ENCODE assay signal across 18 cellular contexts in genomic region chr17:79655672-79656290, GRCh38. TPM values are rescaled to one million over a fixed set of nuclear protein-coding genes. Genes with fewer than 3 reads are reported as not detected.
DNase-seq lines count a peak whose midpoint lies in the region; ATAC-seq, FAIRE-seq and TF ChIP-seq lines count a peak whose summit lies in the region.
"Had no signal": no experiment of that assay in that cellular context is flagged by ENCODE, and none has a peak within 500 bp of the region (broad histone marks: within the 10 kb centered on the region; RNA-seq: fewer than 3 reads in every experiment).

No MANE protein-coding gene starts in this region.

- H3K27ac ChIP-seq in H1 (ENCODE audit: low read depth, low read length): no peak overlapping the region
- no peak overlapping the region for H3K27ac ChIP-seq in testis
- H3K27ac ChIP-seq: RWPE1 had no signal

- no peak for TF ChIP-seq CTCF in H1 (IDR thresholded peaks at IDR 0.05; ENCODE audit: control extremely low read depth in 1 of 3, insufficient read depth in 1 of 3, low read depth in 1 of 3, low read length in 3 of 3)
- TF ChIP-seq CTCF in osteocyte (IDR thresholded peaks at IDR 0.05): no peak
- TF ChIP-seq CTCF in testis (IDR thresholded peaks at IDR 0.05): no peak
- TF ChIP-seq CTCF in D721Med (IDR thresholded peaks at IDR 0.05; ENCODE audit: insufficient read depth, missing control alignments): no peak

- H4K91ac ChIP-seq in H1 (replicated peaks; ENCODE audit: insufficient read length, low read length): no peak overlapping the region

- TF ChIP-seq POLR2A in H1 (IDR thresholded peaks at IDR 0.05; ENCODE audit: control extremely low read depth in 1 of 2, low read depth in 2 of 2, low read length in 2 of 2): no peak
- no peak for TF ChIP-seq POLR2A in testis (IDR thresholded peaks at IDR 0.05)

- H3K27me3 Mint-ChIP-seq in activated CD8-positive, alpha-beta memory T cell treated with anti-CD3 and anti-CD28 coated beads, Interleukin-2, amount 10 ng/mL, durations not matched to agents 7 days and 5 days: peaks cover 44% of the 10 kb centered on the region
- peaks cover 73% of the 10 kb centered on the region for H3K27me3 Mint-ChIP-seq in osteocyte (ENCODE audit: unreplicated experiment)

- no peak for ATAC-seq in activated CD8-positive, alpha-beta memory T cell treated with anti-CD3 and anti-CD28 coated beads, Interleukin-2, amount 10 ng/mL, durations not matched to agents 7 days and 5 days
- ATAC-seq in GM21576 (IDR thresholded peaks at IDR 0.05; ENCODE audit: unreplicated experiment): no peak
- ATAC-seq: CD8-positive, alpha-beta T cell; GM23338 had no signal

- H3K9me3 ChIP-seq in H1 (ENCODE audit: insufficient read depth in 2 of 2, low read depth in 1 of 2, low read length in 1 of 2) (no peaks in the 10 kb centered on the region), testis (no peaks in the 10 kb centered on the region)

- H4K8ac ChIP-seq in H1 (ENCODE audit: extremely low read depth, insufficient read depth, low read length): no peak overlapping the region

- H3K27ac Mint-ChIP-seq in activated CD8-positive, alpha-beta memory T cell treated with anti-CD3 and anti-CD28 coated beads, Interleukin-2, amount 10 ng/mL, durations not matched to agents 7 days and 5 days: no peak overlapping the region
- H3K27ac Mint-ChIP-seq in osteocyte (ENCODE audit: unreplicated experiment): no peak overlapping the region
- H3K27ac Mint-ChIP-seq: CD8-positive, alpha-beta T cell; GM23338 had no signal

- peak; percentile 19 for DNase-seq in activated CD8-positive, alpha-beta memory T cell treated with anti-CD3 and anti-CD28 coated beads, Interleukin-2, amount 10 ng/mL, durations not matched to agents 7 days and 5 days
- DNase-seq in activated CD8-positive, alpha-beta memory T cell treated with anti-CD3 and anti-CD28 coated beads for 24 hours: no peak
- DNase-seq in H1 (ENCODE audit: low read depth in 1 of 2, low spot score in 2 of 2): peak in 1 of 2 experiments; percentile 22
- DNase-seq in osteocyte (ENCODE audit: extremely low spot score, unreplicated experiment): peak; percentile 67
- DNase-seq in testis: peak; percentile 9
- DNase-seq in D721Med (ENCODE audit: insufficient read length, low spot score): no peak
- no peak for DNase-seq in activated effector memory CD4-positive, alpha-beta T cell treated with anti-CD3 and anti-CD28 coated beads, Interleukin-2, amount 50 U/mL, for 16 hours
- DNase-seq: 8988T, DMS79, NCI-H1436, NCI-H2029 treated with DMSO at 0.1 percent for 48 hours, NCI-H2171 treated with DMSO at 0.1 percent for 48 hours, NCI-H748 treated with DMSO at 0.1 percent for 48 hours, OCI-M1 had no signal

- no peaks in the 10 kb centered on the region for H4K20me1 ChIP-seq in H1 (replicated peaks in 1 of 2; ENCODE audit: control insufficient read depth in 1 of 2, insufficient read depth in 2 of 2, low read length in 2 of 2)

- peak overlapping the region; percentile 39; the same call in 1 of the 2 replicates for H2AK5ac ChIP-seq in H1 (ENCODE audit: low read depth, low read length)

- no peak overlapping the region for H2BK15ac ChIP-seq in H1 (ENCODE audit: low read length)

- H2AFZ ChIP-seq in H1 (ENCODE audit: low read length): no peak overlapping the region
- H2AFZ ChIP-seq: GM23338 had no signal

- intact Hi-C loops in testis (cut with DNase I; ENCODE audit: low total_unique reads): no loop called here

- no peaks in the 10 kb centered on the region for H3K79me1 ChIP-seq in H1 (ENCODE audit: low read depth, low read length)

- H3K56ac ChIP-seq in H1 (replicated peaks; ENCODE audit: insufficient read length, low read depth, low read length): no peak overlapping the region

- no peak overlapping the region for H3K14ac ChIP-seq in H1 (ENCODE audit: insufficient read length)

- H3K36me3 ChIP-seq in H1 (ENCODE audit: control insufficient read depth in 2 of 4, insufficient read depth in 4 of 4, low read length in 3 of 4): no peaks in the 10 kb centered on the region
- no peaks in the 10 kb centered on the region for H3K36me3 ChIP-seq in testis (ENCODE audit: low read depth, missing control alignments)

- no peak for TF ChIP-seq EP300 in H1 (IDR thresholded peaks at IDR 0.05; ENCODE audit: borderline replicate concordance in 1 of 2, low read depth in 2 of 2, low read length in 2 of 2)

- no peak for FAIRE-seq in H1 (lab: Jason Lieb, UNC)
- FAIRE-seq in D721Med (lab: Jason Lieb, UNC): no peak

- H2BK12ac ChIP-seq in H1 (ENCODE audit: low read depth, low read length): 0 out of 2 replicates have a peak overlapping the region, but pooled peaks have one; percentile 27

- no peaks in the 10 kb centered on the region for H3K9me3 Mint-ChIP-seq in activated CD8-positive, alpha-beta memory T cell treated with anti-CD3 and anti-CD28 coated beads, Interleukin-2, amount 10 ng/mL, durations not matched to agents 7 days and 5 days (ENCODE audit: low read depth)
- H3K9me3 Mint-ChIP-seq in osteocyte (ENCODE audit: unreplicated experiment): no peaks in the 10 kb centered on the region

- no peaks in the 10 kb centered on the region for H3K79me2 ChIP-seq in H1 (ENCODE audit: control insufficient read depth in 1 of 2, insufficient read depth in 2 of 2, low read length in 2 of 2)

- H3K4me3 ChIP-seq in H1 (ENCODE audit: extremely low read depth in 1 of 4, insufficient read depth in 2 of 4, low read depth in 3 of 4, low read length in 4 of 4) (no peak overlapping the region), testis (no peak overlapping the region)
- H3K4me3 ChIP-seq: GM23338 had no signal

- H3K4me2 ChIP-seq in H1 (ENCODE audit: insufficient read depth in 1 of 2, low read depth in 2 of 2, low read length in 2 of 2): no peak overlapping the region
- H3K4me2 ChIP-seq: GM23338 had no signal

- H3K18ac ChIP-seq in H1 (ENCODE audit: extremely low read depth, low read length): no peak overlapping the region

- H3K23ac ChIP-seq in H1 (ENCODE audit: insufficient read length): no peak overlapping the region

- no peaks in the 10 kb centered on the region for H3K4me1 Mint-ChIP-seq in activated CD8-positive, alpha-beta memory T cell treated with anti-CD3 and anti-CD28 coated beads, Interleukin-2, amount 10 ng/mL, durations not matched to agents 7 days and 5 days
- H3K4me1 Mint-ChIP-seq in osteocyte (ENCODE audit: unreplicated experiment): no peaks in the 10 kb centered on the region

- no peaks in the 10 kb centered on the region; a peak in 1 of 7 replicates for H3K27me3 ChIP-seq in H1 (replicated peaks in 1 of 4; ENCODE audit: control insufficient read depth in 3 of 4, extremely low read depth in 1 of 4, insufficient read depth in 3 of 4, low read length in 3 of 4)
- no peaks in the 10 kb centered on the region for H3K27me3 ChIP-seq in testis

- no peak for TF ChIP-seq RAD21 in H1 (IDR thresholded peaks at IDR 0.05 in 1 of 2, conservative IDR thresholded peaks at IDR 0.05 in 1 of 2; ENCODE audit: low read depth in 2 of 2, low read length in 2 of 2)

- H2BK5ac ChIP-seq in H1 (ENCODE audit: low read depth, low read length): no peak overlapping the region

- CTCF ChIA-PET in activated CD8-positive, alpha-beta memory T cell treated with anti-CD3 and anti-CD28 coated beads, Interleukin-2, amount 10 ng/mL, durations not matched to agents 7 days and 5 days (lab: Charles Lee): no interaction called here
- CTCF ChIA-PET in H1 (lab: Charles Lee; ENCODE audit: partially characterized antibody): interaction anchor here (1.0 to 1.8 kb wide), 4 partner anchors 8 to 15 kb away, joined by 3 to 11 read pairs (median 4); no protein-coding TSS in a partner anchor

- H3K4ac ChIP-seq in H1 (replicated peaks; ENCODE audit: insufficient read length, low read depth, low read length): no peak overlapping the region

- H3K9ac ChIP-seq in H1 (replicated peaks in 1 of 4; ENCODE audit: extremely low read depth in 1 of 4, low read depth in 3 of 4, low read length in 3 of 4): no peak overlapping the region

- 87% methylated on average over 8 of the region's 8 CpGs; no CpG with 5 or more reads in 1 of the 2 experiments for WGBS in H1 (ENCODE audit: extremely low coverage in 1 of 2, insufficient coverage in 1 of 2, insufficient read length in 1 of 2, insufficient replicate concordance in 2 of 2, low coverage in 1 of 2, low lambda C conversion rate in 2 of 2, missing lambda C conversion rate in 1 of 2), 2 experiments
- 83 to 87% methylated on average over 8 of the region's 8 CpGs for WGBS in testis, 2 donors

- no peaks in the 10 kb centered on the region for H3K36me3 Mint-ChIP-seq in activated CD8-positive, alpha-beta memory T cell treated with anti-CD3 and anti-CD28 coated beads, Interleukin-2, amount 10 ng/mL, durations not matched to agents 7 days and 5 days
- H3K36me3 Mint-ChIP-seq in osteocyte (ENCODE audit: unreplicated experiment): no peaks in the 10 kb centered on the region
- H3K36me3 Mint-ChIP-seq: CD8-positive, alpha-beta T cell had no signal

- H3K4me1 ChIP-seq in H1 (replicated peaks in 1 of 4; ENCODE audit: control insufficient read depth in 3 of 4, insufficient read depth in 4 of 4, low read length in 3 of 4) (peaks cover 0 to 6% (median 4%) of the 10 kb centered on the region in 4 experiments; a peak in 5 of 7 replicates), testis (peaks cover 9% of the 10 kb centered on the region)

- POLR2A ChIA-PET in H1 (lab: Charles Lee; ENCODE audit: partially characterized antibody): no interaction called here

- H2BK120ac ChIP-seq in H1 (replicated peaks; ENCODE audit: low read depth, low read length): no peak overlapping the region

- no peak overlapping the region for H4K5ac ChIP-seq in H1 (ENCODE audit: insufficient read length, low read depth, low read length)

- no peaks in the 10 kb centered on the region for H3K23me2 ChIP-seq in H1 (ENCODE audit: low read depth, low read length)

- H3K4me3 Mint-ChIP-seq in activated CD8-positive, alpha-beta memory T cell treated with anti-CD3 and anti-CD28 coated beads, Interleukin-2, amount 10 ng/mL, durations not matched to agents 7 days and 5 days: no peak overlapping the region
- no peak overlapping the region for H3K4me3 Mint-ChIP-seq in osteocyte (ENCODE audit: unreplicated experiment)
- H3K4me3 Mint-ChIP-seq: CD8-positive, alpha-beta T cell; GM23338 had no signal

- H2BK20ac ChIP-seq in H1 (ENCODE audit: low read length): no peak overlapping the region

TF ChIP-seq in H1, 55 proteins besides CTCF, POLR2A, EP300 and RAD21 (continues in another document):
- no peak for TF ChIP-seq SIRT6 (IDR thresholded peaks at IDR 0.05; ENCODE audit: low read length)

RNA-seq across cellular contexts. Expression of gene RBFOX3, which starts 44.9 kb away (rescaled TPM):
- not detected for total RNA-seq in activated CD8-positive, alpha-beta memory T cell treated with anti-CD3 and anti-CD28 coated beads, Interleukin-2, amount 10 ng/mL, durations not matched to agents 7 days and 5 days
- 19.7 and 26.2 TPM in 2 replicates for total RNA-seq in H1 (2021; fragmentation: NEBNext Ultra II Directional; extraction: Animal tissue kit (Norgen Biotek cat#: 25700))
- polyA plus RNA-seq in H1 (2011; rRNA removed): 8.0 and 13.9 TPM in 2 replicates
- polyA plus RNA-seq in H1 (2011; cell fraction: cytosol; rRNA removed): 10.0 TPM
- 20.8 TPM for polyA plus RNA-seq in H1 (2011; cell fraction: nucleus; rRNA removed)
- 17.5 to 29.6 TPM (median 23.9 TPM) in 4 replicates for polyA plus RNA-seq in H1 (2012, experiment 1 of 2)
- polyA plus RNA-seq in H1 (2012, experiment 2 of 2): 11.2 TPM
- 33.0 TPM for polyA plus RNA-seq in H1 (2013, experiment 1 of 2)
- polyA plus RNA-seq in H1 (2013, experiment 2 of 2): 28.2 TPM
- 1.9 and 2.5 TPM in 2 replicates for polyA minus RNA-seq in H1 (2011; rRNA and poly(A)+ RNA removed)
- polyA minus RNA-seq in H1 (2011; cell fraction: cytosol; rRNA and poly(A)+ RNA removed): 6.4 TPM
- polyA minus RNA-seq in H1 (2011; cell fraction: nucleus; rRNA and poly(A)+ RNA removed): 14.4 TPM
- total RNA-seq in osteocyte: not detected in 2 replicates
- 10 to 100 TPM; 13.6 to 15.3 TPM for total RNA-seq in testis
- polyA plus RNA-seq in testis (ENCODE audit: insufficient read depth, low read depth, low replicate concordance): 14.4 TPM
- total RNA-seq: CD8-positive, alpha-beta T cell had no signal

Comparison
In these comparisons a context has a peak if more than half of its experiments do, and no peak if none do; other contexts are left out.
1. DNase-seq: peak in activated CD8-positive, alpha-beta memory T cell treated with anti-CD3 and anti-CD28 coated beads, Interleukin-2, amount 10 ng/mL, durations not matched to agents 7 days and 5 days (single experiment), osteocyte (single experiment) and testis (single experiment); none in activated CD8-positive, alpha-beta memory T cell treated with anti-CD3 and anti-CD28 coated beads for 24 hours (single experiment), D721Med (single experiment) and activated effector memory CD4-positive, alpha-beta T cell treated with anti-CD3 and anti-CD28 coated beads, Interleukin-2, amount 50 U/mL, for 16 hours (single experiment).
2. RNA of gene RBFOX3, which starts 44.9 kb away (total RNA-seq): 19.7 to 26.2 TPM in H1 and 13.6 to 15.3 TPM in testis; not detected in activated CD8-positive, alpha-beta memory T cell treated with anti-CD3 and anti-CD28 coated beads, Interleukin-2, amount 10 ng/mL, durations not matched to agents 7 days and 5 days and not detected in osteocyte; every median in the first group is over 10 times any median in the second.